ENCODE assay signal across 30 cellular contexts in genomic region chr5:146944764-146945710, GRCh38.
"Had no signal": no experiment of that assay in that cellular context is flagged by ENCODE, and none has a peak within 500 bp of the region (broad histone marks: within the 10 kb centered on the region; RNA-seq: fewer than 3 reads in every experiment).

No MANE protein-coding gene starts in this region.

- ATAC-seq: activated CD8-positive, alpha-beta memory T cell treated with anti-CD3 and anti-CD28 coated beads, Interleukin-2, amount 10 ng/mL, durations not matched to agents 7 days and 5 days; K562 had no signal

- H3K27ac Mint-ChIP-seq: activated CD4-positive, alpha-beta memory T cell treated with anti-CD3 and anti-CD28 coated beads, Interleukin-2, amount 10 ng/mL, durations not matched to agents 7 days and 5 days; activated CD8-positive, alpha-beta memory T cell treated with anti-CD3 and anti-CD28 coated beads, Interleukin-2, amount 10 ng/mL, durations not matched to agents 7 days and 5 days; activated naive CD8-positive, alpha-beta T cell treated with anti-CD3 and anti-CD28 coated beads for 36 hours had no signal

- H3K27me3 Mint-ChIP-seq: activated CD4-positive, alpha-beta memory T cell treated with anti-CD3 and anti-CD28 coated beads, Interleukin-2, amount 10 ng/mL, durations not matched to agents 7 days and 5 days; activated CD8-positive, alpha-beta memory T cell treated with anti-CD3 and anti-CD28 coated beads, Interleukin-2, amount 10 ng/mL, durations not matched to agents 7 days and 5 days; activated naive CD8-positive, alpha-beta T cell treated with anti-CD3 and anti-CD28 coated beads for 36 hours; central memory CD8-positive, alpha-beta T cell had no signal

- DNase-seq: activated CD4-positive, alpha-beta memory T cell treated with anti-CD3 and anti-CD28 coated beads, Interleukin-2, amount 10 ng/mL, durations not matched to agents 7 days and 5 days; activated CD4-positive, alpha-beta T cell treated with anti-CD3 and anti-CD28 coated beads for 1 hour; activated CD4-positive, alpha-beta T cell treated with anti-CD3 and anti-CD28 coated beads for 48 hours; activated CD4-positive, CD25-positive, alpha-beta regulatory T cell; activated CD8-positive, alpha-beta memory T cell treated with anti-CD3 and anti-CD28 coated beads for 24 hours; activated CD8-positive, alpha-beta memory T cell treated with anti-CD3 and anti-CD28 coated beads, Interleukin-2, amount 10 ng/mL, durations not matched to agents 7 days and 5 days; activated CD8-positive, alpha-beta memory T cell treated with anti-CD3 and anti-CD28 coated beads, Interleukin-2, amount 50 U/mL, for 48 hours; activated effector memory CD4-positive, alpha-beta T cell treated with Interleukin-2 at 50 U/mL for 16 hours; activated naive CD4-positive, alpha-beta T cell treated with anti-CD3 and anti-CD28 coated beads, Interleukin-2, amount 50 U/mL, for 16 hours; activated naive CD8-positive, alpha-beta T cell treated with anti-CD3 and anti-CD28 coated beads for 36 hours; activated T-cell treated with anti-CD3 and anti-CD28 coated beads, Interleukin-2, amount 50 U/mL, for 48 hours; amniotic stem cell; aorta; NCI-H1092 treated with DMSO at 0.1 percent for 48 hours; NCI-H146; NCI-H187; NCI-H2029 treated with DMSO at 0.1 percent for 48 hours; NCI-H2107; NCI-H2171; NCI-H524 treated with DMSO at 0.1 percent for 48 hours; PC-9; Right ventricle myocardium superior; SW 1271; T-helper 1 cell; T-helper 2 cell; T-helper 9 cell; WERI-Rb-1 had no signal

- H3K4me3 Mint-ChIP-seq: activated CD4-positive, alpha-beta memory T cell treated with anti-CD3 and anti-CD28 coated beads, Interleukin-2, amount 10 ng/mL, durations not matched to agents 7 days and 5 days; activated CD8-positive, alpha-beta memory T cell treated with anti-CD3 and anti-CD28 coated beads, Interleukin-2, amount 10 ng/mL, durations not matched to agents 7 days and 5 days; activated naive CD8-positive, alpha-beta T cell treated with anti-CD3 and anti-CD28 coated beads for 36 hours; central memory CD8-positive, alpha-beta T cell had no signal

- H3K36me3 Mint-ChIP-seq: activated CD8-positive, alpha-beta memory T cell treated with anti-CD3 and anti-CD28 coated beads, Interleukin-2, amount 10 ng/mL, durations not matched to agents 7 days and 5 days; activated naive CD8-positive, alpha-beta T cell treated with anti-CD3 and anti-CD28 coated beads for 36 hours had no signal

- H2AFZ ChIP-seq: PC-9 had no signal

- H3K4me2 ChIP-seq: PC-9 had no signal

- H3K9me3 Mint-ChIP-seq: activated CD4-positive, alpha-beta memory T cell treated with anti-CD3 and anti-CD28 coated beads, Interleukin-2, amount 10 ng/mL, durations not matched to agents 7 days and 5 days; activated naive CD8-positive, alpha-beta T cell treated with anti-CD3 and anti-CD28 coated beads for 36 hours; central memory CD8-positive, alpha-beta T cell had no signal

- H3K36me3 ChIP-seq: cardiac muscle cell, WERI-Rb-1 had no signal

- H3K4me3 ChIP-seq: cardiac muscle cell, K562, PC-9 had no signal

- H3K27me3 ChIP-seq: cardiac muscle cell had no signal

- H3K27ac ChIP-seq: cardiac muscle cell, PC-9, WERI-Rb-1 had no signal
